29 cellular contexts compared by ENCODE assay signal in genomic region chr14:53946071-53946403, GRCh38. TPM values are rescaled to one million over a fixed set of nuclear protein-coding genes. Genes with fewer than 3 reads are reported as not detected.
DNase-seq lines count a peak whose midpoint lies in the region; ATAC-seq and TF ChIP-seq lines count a peak whose summit lies in the region.
"Had no signal": no experiment of that assay in that cellular context is flagged by ENCODE, and none has a peak within 500 bp of the region (broad histone marks: within the 10 kb centered on the region; RNA-seq: fewer than 3 reads in every experiment).

No MANE protein-coding gene starts in this region.

- H3K9ac ChIP-seq in mammary epithelial cell (ENCODE audit: insufficient read depth, low read length), result no peak overlapping the region

- H3K4me3 Mint-ChIP-seq in nephron progenitor cell, result peak overlapping the region; percentile 68
- H3K4me3 Mint-ChIP-seq: activated CD8-positive, alpha-beta memory T cell treated with anti-CD3 and anti-CD28 coated beads, Interleukin-2, amount 10 ng/mL, durations not matched to agents 7 days and 5 days; activated naive CD8-positive, alpha-beta T cell treated with anti-CD3 and anti-CD28 coated beads, Interleukin-2, amount 10 ng/mL, durations not matched to agents 7 days and 5 days; activated T-cell treated with anti-CD3 and anti-CD28 coated beads, Interleukin-2, amount 50 U/mL, for 4 hours; dendritic cell treated with granulocyte-macrophage colony-stimulating factor and Interleukin-4, amounts not matched to agents 40 ng/mL and 50 ng/mL, for 4 days; naive B cell had no signal

- peak overlapping the region in 2 of 3 donors; percentile 50 to 65 for H3K4me3 ChIP-seq in breast epithelium
- H3K4me3 ChIP-seq in mammary epithelial cell (replicated peaks in 1 of 3; ENCODE audit: insufficient read depth in 1 of 3, low read depth in 2 of 3, low read length in 3 of 3), result no peak overlapping the region
- peak overlapping the region; percentile 50; the same call in 1 of the 2 replicates for H3K4me3 ChIP-seq in iPS DF 6.9 (ENCODE audit: low read length)
- no peak overlapping the region for H3K4me3 ChIP-seq in upper lobe of right lung
- H3K4me3 ChIP-seq: PC-9, SK-N-MC had no signal

- H3K27me3 Mint-ChIP-seq in nephron progenitor cell (ENCODE audit: low read depth, poor library complexity), result peaks cover 1% of the 10 kb centered on the region

- in situ Hi-C loops in mammary epithelial cell (cut with MboI; ENCODE audit: low sequenced_read_pairs in 2 of 2), result loop anchor here (25.0 kb wide), 1 partner anchor 391 kb away; no protein-coding TSS in a partner anchor

- WGBS in mammary epithelial cell (ENCODE audit: low coverage, missing lambda C conversion rate), result 92% methylated on average over 9 of the region's 14 CpGs
- no CpG with 5 or more reads among the region's 14 CpGs for WGBS in iPS DF 6.9 (ENCODE audit: insufficient coverage, insufficient read length)

- BruUV-seq in mammary epithelial cell (replicated peaks; lab: Mats Ljungman, UMichigan), result no TSS peak

- DNase-seq in breast epithelium (ENCODE audit: low spot score in 2 of 2), result no peak
- DNase-seq in mammary epithelial cell, result no peak
- no peak for DNase-seq in iPS DF 6.9 (ENCODE audit: low read depth, low spot score)
- no peak for DNase-seq in nephron progenitor cell
- DNase-seq in upper lobe of right lung, result no peak
- DNase-seq in NCI-H1436 (lab: John Stamatoyannopoulos, UW), result no peak
- DNase-seq in GF-D8 (lab: John Stamatoyannopoulos, UW), result no peak
- DNase-seq: activated CD4-positive, alpha-beta T cell treated with anti-CD3 and anti-CD28 coated beads, Interleukin-2, amount 50 U/mL, for 4 hours; activated CD8-positive, alpha-beta memory T cell treated with anti-CD3 and anti-CD28 coated beads, Interleukin-2, amount 10 ng/mL, durations not matched to agents 7 days and 5 days; activated gamma-delta T cell; activated naive CD8-positive, alpha-beta T cell treated with anti-CD3 and anti-CD28 coated beads, Interleukin-2, amount 10 ng/mL, durations not matched to agents 7 days and 5 days; activated T-cell treated with anti-CD3 and anti-CD28 coated beads, Interleukin-2, amount 50 U/mL, for 4 hours; COR-L47; GDM1; heart right ventricle; left ventricle myocardium inferior; midbrain; naive B cell; NCI-H1048; NCI-H187 treated with DMSO at 0.1 percent for 48 hours; NCI-H2227 treated with DMSO at 0.1 percent for 48 hours; PC-9; stimulated activated naive CD4-positive, alpha-beta T cell had no signal

- dilution Hi-C loops in mammary epithelial cell (cut with HindIII; ENCODE audit: low sequenced_read_pairs), result no loop called here

- H3K27ac ChIP-seq in breast epithelium, result peak overlapping the region in 1 of 2 donors; percentile 67
- H3K27ac ChIP-seq in mammary epithelial cell (ENCODE audit: insufficient read depth, low read depth, low read length), result no peak overlapping the region
- no peak overlapping the region for H3K27ac ChIP-seq in iPS DF 6.9 (ENCODE audit: low read length)
- no peak overlapping the region for H3K27ac ChIP-seq in upper lobe of right lung
- H3K27ac ChIP-seq: 22Rv1, heart right ventricle, left ventricle myocardium inferior, PC-9, SK-N-MC had no signal

- TF ChIP-seq CTCF in breast epithelium (IDR thresholded peaks at IDR 0.05) (no peak), mammary epithelial cell (conservative IDR thresholded peaks at IDR 0.05 in 1 of 2, IDR thresholded peaks at IDR 0.05 in 1 of 2; ENCODE audit: extremely low read depth in 1 of 2, insufficient read depth in 1 of 2, low read depth in 1 of 2, low read length in 2 of 2) (no peak), nephron progenitor cell (IDR thresholded peaks at IDR 0.05) (no peak), upper lobe of right lung (IDR thresholded peaks at IDR 0.05) (no peak)

- H3K36me3 Mint-ChIP-seq in nephron progenitor cell (ENCODE audit: low read depth), result peaks cover 28% of the 10 kb centered on the region
- H3K36me3 Mint-ChIP-seq: activated CD8-positive, alpha-beta memory T cell treated with anti-CD3 and anti-CD28 coated beads, Interleukin-2, amount 10 ng/mL, durations not matched to agents 7 days and 5 days; activated naive CD8-positive, alpha-beta T cell treated with anti-CD3 and anti-CD28 coated beads, Interleukin-2, amount 10 ng/mL, durations not matched to agents 7 days and 5 days; naive B cell had no signal

- CTCF ChIA-PET in mammary epithelial cell (lab: Charles Lee; ENCODE audit: low non-redundant PET), result no interaction called here

- no peak for TF ChIP-seq POLR2A in breast epithelium (IDR thresholded peaks at IDR 0.05)

- ATAC-seq in upper lobe of right lung (peak; percentile 20), HG03159 (IDR thresholded peaks at IDR 0.05; ENCODE audit: unreplicated experiment) (no peak)
- ATAC-seq: activated CD8-positive, alpha-beta memory T cell treated with anti-CD3 and anti-CD28 coated beads, Interleukin-2, amount 10 ng/mL, durations not matched to agents 7 days and 5 days; activated T-cell treated with anti-CD3 and anti-CD28 coated beads, Interleukin-2, amount 50 U/mL, for 4 hours; esophagus mucosa had no signal

- H3K27me3 ChIP-seq in breast epithelium (peaks cover 0 to 3% of the 10 kb centered on the region in 2 donors), mammary epithelial cell (ENCODE audit: insufficient read depth, low read length) (no peaks in the 10 kb centered on the region), iPS DF 6.9 (ENCODE audit: control insufficient read depth, insufficient read depth, low read length) (peaks cover 16% of the 10 kb centered on the region), upper lobe of right lung (no peaks in the 10 kb centered on the region)

- H3K79me2 ChIP-seq in mammary epithelial cell (ENCODE audit: insufficient read depth, low read length), result no peaks in the 10 kb centered on the region

- intact Hi-C loops in breast epithelium (cut with DNase I; ENCODE audit: low total_unique reads), result no loop called here
- intact Hi-C loops in mammary epithelial cell (cut with micrococcal nuclease), result no loop called here
- intact Hi-C loops in upper lobe of right lung (cut with DNase I), result no loop called here

- H3K4me1 Mint-ChIP-seq in nephron progenitor cell, result peaks cover 82% of the 10 kb centered on the region
- H3K4me1 Mint-ChIP-seq: activated CD8-positive, alpha-beta memory T cell treated with anti-CD3 and anti-CD28 coated beads, Interleukin-2, amount 10 ng/mL, durations not matched to agents 7 days and 5 days; activated naive CD8-positive, alpha-beta T cell treated with anti-CD3 and anti-CD28 coated beads, Interleukin-2, amount 10 ng/mL, durations not matched to agents 7 days and 5 days had no signal

- no peaks in the 10 kb centered on the region for H3K9me3 Mint-ChIP-seq in nephron progenitor cell
- H3K9me3 Mint-ChIP-seq: activated naive CD8-positive, alpha-beta T cell treated with anti-CD3 and anti-CD28 coated beads, Interleukin-2, amount 10 ng/mL, durations not matched to agents 7 days and 5 days; activated T-cell treated with anti-CD3 and anti-CD28 coated beads, Interleukin-2, amount 50 U/mL, for 4 hours; dendritic cell treated with granulocyte-macrophage colony-stimulating factor and Interleukin-4, amounts not matched to agents 40 ng/mL and 50 ng/mL, for 4 days had no signal

- H2AFZ ChIP-seq in mammary epithelial cell (ENCODE audit: low read depth, low read length), result no peak overlapping the region
- H2AFZ ChIP-seq: PC-9 had no signal

- no peaks in the 10 kb centered on the region for H3K9me3 ChIP-seq in breast epithelium
- no peaks in the 10 kb centered on the region for H3K9me3 ChIP-seq in mammary epithelial cell (replicated peaks; ENCODE audit: insufficient read depth, low read length)
- no peaks in the 10 kb centered on the region for H3K9me3 ChIP-seq in iPS DF 6.9 (ENCODE audit: control insufficient read depth, insufficient read depth, low read length)
- no peaks in the 10 kb centered on the region for H3K9me3 ChIP-seq in upper lobe of right lung
- H3K9me3 ChIP-seq: heart right ventricle, left ventricle myocardium inferior had no signal

- H3K4me1 ChIP-seq in breast epithelium (no peaks in the 10 kb centered on the region), mammary epithelial cell (ENCODE audit: insufficient read depth, low read length) (no peaks in the 10 kb centered on the region), iPS DF 6.9 (ENCODE audit: control insufficient read depth, insufficient read depth, low read length) (peaks cover 4% of the 10 kb centered on the region), upper lobe of right lung (no peaks in the 10 kb centered on the region)

- no peak overlapping the region for H3K27ac Mint-ChIP-seq in nephron progenitor cell
- H3K27ac Mint-ChIP-seq: activated CD8-positive, alpha-beta memory T cell treated with anti-CD3 and anti-CD28 coated beads, Interleukin-2, amount 10 ng/mL, durations not matched to agents 7 days and 5 days; activated naive CD8-positive, alpha-beta T cell treated with anti-CD3 and anti-CD28 coated beads, Interleukin-2, amount 10 ng/mL, durations not matched to agents 7 days and 5 days; dendritic cell treated with granulocyte-macrophage colony-stimulating factor and Interleukin-4, amounts not matched to agents 40 ng/mL and 50 ng/mL, for 4 days; naive B cell had no signal

- no peak overlapping the region for H3K4me2 ChIP-seq in mammary epithelial cell (ENCODE audit: insufficient read depth, low read depth, low read length)
- H3K4me2 ChIP-seq: PC-9 had no signal

- H4K20me1 ChIP-seq in mammary epithelial cell (ENCODE audit: insufficient read depth, low read length), result no peaks in the 10 kb centered on the region

- no peaks in the 10 kb centered on the region for H3K36me3 ChIP-seq in breast epithelium
- H3K36me3 ChIP-seq in mammary epithelial cell (ENCODE audit: insufficient read depth, low read length), result peaks cover 4% of the 10 kb centered on the region
- H3K36me3 ChIP-seq in iPS DF 6.9 (ENCODE audit: control insufficient read depth, insufficient read depth, low read length), result no peaks in the 10 kb centered on the region
- H3K36me3 ChIP-seq in upper lobe of right lung, result no peaks in the 10 kb centered on the region

RNA-seq across cellular contexts. Expression of gene BMP4, which starts 10.6 kb away (rescaled TPM):
- total RNA-seq in breast epithelium (10 to 100 TPM; 17.0 to 51.8 (median 17.7) TPM), mammary epithelial cell (1 to 10 TPM; 1.2 to 1.9 TPM), upper lobe of right lung (12.3 TPM)
- polyA plus RNA-seq in mammary epithelial cell, result 7.5 TPM
- polyA minus RNA-seq in mammary epithelial cell, result 4.6 TPM
- total RNA-seq: T-helper 1 cell treated with Interleukin-12 subunit alpha and Interleukin-12 subunit beta and Interleukin-4 antibody, amounts not matched to agents 30 ng/mL and 1 ng/mL, for 36 hours had no signal

Comparison
In these comparisons a context has a peak if more than half of its experiments do, and no peak if none do; other contexts are left out.
1. H3K4me3 ChIP-seq: peak in breast epithelium (2 of 3) and iPS DF 6.9 (single experiment); none in mammary epithelial cell (0 of 3) and upper lobe of right lung (single experiment).